Comparison of ENCODE assay signal across 10 cellular contexts in the genomic region with DNA sequence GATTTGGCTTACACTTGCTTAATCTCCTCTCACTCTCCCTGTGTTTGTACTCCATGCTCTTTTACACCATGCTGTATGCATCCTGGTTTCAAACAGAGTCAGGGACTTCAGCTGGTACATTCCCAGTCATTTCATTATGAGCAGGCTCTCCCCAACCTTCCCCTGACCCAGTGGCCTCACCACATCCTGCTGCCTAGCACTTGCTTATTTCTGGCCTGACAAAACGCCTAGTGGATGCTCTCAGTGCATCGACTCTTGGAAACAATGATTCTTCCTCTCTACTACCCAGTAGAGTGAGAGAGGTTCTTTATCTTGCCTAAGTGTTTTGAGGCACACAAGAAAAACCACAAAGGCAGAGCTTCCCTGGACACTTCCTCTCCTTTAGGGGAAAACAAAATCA.
DNase-seq lines count a peak whose midpoint lies in the region; ATAC-seq and TF ChIP-seq lines count a peak whose summit lies in the region.
"Had no signal": no experiment of that assay in that cellular context is flagged by ENCODE, and none has a peak within 500 bp of the region (broad histone marks: within the 10 kb centered on the region; RNA-seq: fewer than 3 reads in every experiment).

No MANE protein-coding gene starts in this region.

- CTCF ChIA-PET in HEK293 (lab: Yijun Ruan, JAX): interaction anchor here (0.8 to 2.5 kb wide), 8 partner anchors 11 to 450 kb away, joined by 3 to 40 read pairs (median 9); no protein-coding TSS in a partner anchor
- CTCF ChIA-PET in OCI-LY7 (lab: Charles Lee; ENCODE audit: unreplicated experiment): no interaction called here

- H4K20me1 ChIP-seq in OCI-LY7 (ENCODE audit: insufficient read depth, low read length): no peaks in the 10 kb centered on the region

- H3K9me2 ChIP-seq in OCI-LY7 (ENCODE audit: insufficient read depth, low read length): no peaks in the 10 kb centered on the region

- H3K4me1 ChIP-seq in HEK293 (ENCODE audit: control insufficient read depth, insufficient read depth, low read length) (peaks cover 9% of the 10 kb centered on the region), OCI-LY7 (ENCODE audit: insufficient read depth, low read length, poor library complexity, severe bottlenecking) (peaks cover 5% of the 10 kb centered on the region)

- no peak overlapping the region for H3K4me3 Mint-ChIP-seq in endothelial cell (ENCODE audit: unreplicated experiment)
- H3K4me3 Mint-ChIP-seq: CD4-positive, CD25-positive, alpha-beta regulatory T cell had no signal

- no peaks in the 10 kb centered on the region for H3K79me2 ChIP-seq in OCI-LY7 (ENCODE audit: insufficient read depth, low read depth, low read length)

- H2AFZ ChIP-seq in OCI-LY7 (ENCODE audit: low read length): no peak overlapping the region

- H3K36me3 ChIP-seq in HEK293 (ENCODE audit: control insufficient read depth in 2 of 2, insufficient read depth in 1 of 2, low read length in 2 of 2): no peaks in the 10 kb centered on the region
- no peaks in the 10 kb centered on the region for H3K36me3 ChIP-seq in OCI-LY7 (ENCODE audit: insufficient read depth, low read length)
- H3K36me3 ChIP-seq: neutrophil had no signal

- BruUV-seq in OCI-LY7 (replicated peaks; lab: Mats Ljungman, UMichigan): no TSS peak

- H3K4me2 ChIP-seq in OCI-LY7 (ENCODE audit: low read length): no peak overlapping the region

- no peak for DNase-seq in activated CD4-positive, CD25-positive, alpha-beta regulatory T cell (lab: John Stamatoyannopoulos, UW)
- DNase-seq in OCI-LY7 (ENCODE audit: low spot score) (peak; percentile 4), endothelial cell (ENCODE audit: low spot score) (peak; percentile 28), NCI-H2227 treated with DMSO at 0.1 percent for 48 hours (lab: John Stamatoyannopoulos, UW) (no peak), DMS 273 treated with DMSO at 0.1 percent for 48 hours (lab: John Stamatoyannopoulos, UW) (no peak)
- DNase-seq in stimulated activated naive CD8-positive, alpha-beta T cell treated with anti-CD3 and anti-CD28 coated beads, Interleukin-15, Interleukin-2, amounts not matched to agents 100 U/mL and 50 U/mL, for 24 hours: peak; percentile 62

- no peaks in the 10 kb centered on the region for H3K9me3 Mint-ChIP-seq in endothelial cell (ENCODE audit: unreplicated experiment)

- H3K27ac Mint-ChIP-seq in endothelial cell (ENCODE audit: unreplicated experiment): peak overlapping the region; percentile 92
- H3K27ac Mint-ChIP-seq: CD4-positive, CD25-positive, alpha-beta regulatory T cell had no signal

- POLR2A ChIA-PET in HEK293 (lab: Yijun Ruan, JAX) (interaction anchor here (1.1 to 1.2 kb wide), 2 partner anchors 62 to 329 kb away, joined by 3 read pairs; no protein-coding TSS in a partner anchor), OCI-LY7 (lab: Charles Lee) (interaction anchor here (0.6 to 0.7 kb wide), 2 partner anchors 255 to 412 kb away, joined by 3 read pairs; no protein-coding TSS in a partner anchor)

- peaks cover 42% of the 10 kb centered on the region for H3K4me1 Mint-ChIP-seq in endothelial cell (ENCODE audit: unreplicated experiment)

- H3K27me3 Mint-ChIP-seq in endothelial cell (ENCODE audit: unreplicated experiment): no peaks in the 10 kb centered on the region

- intact Hi-C loops in OCI-LY7 (cut with micrococcal nuclease; ENCODE audit: unreplicated experiment): loop anchor here (1.0 to 5.0 kb wide), 2 partner anchors 330 to 416 kb away; no protein-coding TSS in a partner anchor

- no peaks in the 10 kb centered on the region for H3K36me3 Mint-ChIP-seq in endothelial cell (ENCODE audit: low read depth, unreplicated experiment)
- H3K36me3 Mint-ChIP-seq: CD4-positive, CD25-positive, alpha-beta regulatory T cell had no signal

- TF ChIP-seq CTCF in HEK293 (tag by site-specific recombination; IDR thresholded peaks at IDR 0.05) (no peak), OCI-LY7 (conservative IDR thresholded peaks at IDR 0.05; ENCODE audit: low read length) (no peak), endothelial cell (IDR thresholded peaks at IDR 0.05; ENCODE audit: unreplicated experiment) (no peak)

- no peak overlapping the region for H3K4me3 ChIP-seq in HEK293 (ENCODE audit: low read depth, low read length)
- H3K4me3 ChIP-seq in OCI-LY7 (ENCODE audit: low read depth, low read length, poor library complexity, severe bottlenecking): no peak overlapping the region

- ATAC-seq in activated CD4-positive, CD25-positive, alpha-beta regulatory T cell treated with anti-CD3 and anti-CD28 coated beads, Interleukin-2, amount 50 U/mL, for 24 hours: peak; percentile 24 to 56
- peak; percentile 96 for ATAC-seq in stimulated activated naive CD8-positive, alpha-beta T cell treated with anti-CD3 and anti-CD28 coated beads, Interleukin-15, Interleukin-2, amounts not matched to agents 100 U/mL and 50 U/mL, for 24 hours

- H3K9me3 ChIP-seq in HEK293 (ENCODE audit: control insufficient read depth, insufficient read depth, low read depth, low read length) (no peaks in the 10 kb centered on the region), OCI-LY7 (ENCODE audit: low read length) (no peaks in the 10 kb centered on the region)
- H3K9me3 ChIP-seq: neutrophil had no signal

- H3K27ac ChIP-seq in HEK293 (ENCODE audit: extremely low read depth, low read depth, low read length): no peak overlapping the region
- no peak overlapping the region for H3K27ac ChIP-seq in OCI-LY7 (ENCODE audit: low read depth, low read length, poor library complexity, severe bottlenecking)
- H3K27ac ChIP-seq: neutrophil had no signal

TF ChIP-seq in HEK293, 187 proteins besides CTCF, POLR2A, EP300 and RAD21:
- TF ChIP-seq ZNF600 (tag by site-specific recombination; IDR thresholded peaks at IDR 0.05): no peak
- TF ChIP-seq YY1 (tag by site-specific recombination; IDR thresholded peaks at IDR 0.05): no peak
- TF ChIP-seq ZNF548 (tag by site-specific recombination; IDR thresholded peaks at IDR 0.05): no peak
- no peak for TF ChIP-seq ZNF624 (tag by site-specific recombination; IDR thresholded peaks at IDR 0.05)
- TF ChIP-seq, protein P1, sequence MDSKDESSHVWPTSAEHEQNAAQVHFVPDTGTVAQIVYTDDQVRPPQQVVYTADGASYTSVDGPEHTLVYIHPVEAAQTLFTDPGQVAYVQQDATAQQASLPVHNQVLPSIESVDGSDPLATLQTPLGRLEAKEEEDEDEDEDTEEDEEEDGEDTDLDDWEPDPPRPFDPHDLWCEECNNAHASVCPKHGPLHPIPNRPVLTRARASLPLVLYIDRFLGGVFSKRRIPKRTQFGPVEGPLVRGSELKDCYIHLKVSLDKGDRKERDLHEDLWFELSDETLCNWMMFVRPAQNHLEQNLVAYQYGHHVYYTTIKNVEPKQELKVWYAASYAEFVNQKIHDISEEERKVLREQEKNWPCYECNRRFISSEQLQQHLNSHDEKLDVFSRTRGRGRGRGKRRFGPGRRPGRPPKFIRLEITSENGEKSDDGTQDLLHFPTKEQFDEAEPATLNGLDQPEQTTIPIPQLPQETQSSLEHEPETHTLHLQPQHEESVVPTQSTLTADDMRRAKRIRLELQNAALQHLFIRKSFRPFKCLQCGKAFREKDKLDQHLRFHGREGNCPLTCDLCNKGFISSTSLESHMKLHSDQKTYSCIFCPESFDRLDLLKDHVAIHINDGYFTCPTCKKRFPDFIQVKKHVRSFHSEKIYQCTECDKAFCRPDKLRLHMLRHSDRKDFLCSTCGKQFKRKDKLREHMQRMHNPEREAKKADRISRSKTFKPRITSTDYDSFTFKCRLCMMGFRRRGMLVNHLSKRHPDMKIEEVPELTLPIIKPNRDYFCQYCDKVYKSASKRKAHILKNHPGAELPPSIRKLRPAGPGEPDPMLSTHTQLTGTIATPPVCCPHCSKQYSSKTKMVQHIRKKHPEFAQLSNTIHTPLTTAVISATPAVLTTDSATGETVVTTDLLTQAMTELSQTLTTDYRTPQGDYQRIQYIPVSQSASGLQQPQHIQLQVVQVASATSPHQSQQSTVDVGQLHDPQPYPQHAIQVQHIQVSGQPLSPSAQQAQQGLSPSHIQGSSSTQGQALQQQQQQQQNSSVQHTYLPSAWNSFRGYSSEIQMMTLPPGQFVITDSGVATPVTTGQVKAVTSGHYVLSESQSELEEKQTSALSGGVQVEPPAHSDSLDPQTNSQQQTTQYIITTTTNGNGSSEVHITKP (tag by site-specific recombination; IDR thresholded peaks at IDR 0.05): 0 out of 2 replicates have a peak, but pooled peaks have one; percentile 8
- no peak for TF ChIP-seq ZNF514 (tag by site-specific recombination; IDR thresholded peaks at IDR 0.05)

Comparison
In these comparisons a context has a peak if more than half of its experiments do, and no peak if none do; other contexts are left out.
1. DNase-seq: peak in OCI-LY7 (single experiment), endothelial cell (single experiment) and stimulated activated naive CD8-positive, alpha-beta T cell treated with anti-CD3 and anti-CD28 coated beads, Interleukin-15, Interleukin-2, amounts not matched to agents 100 U/mL and 50 U/mL, for 24 hours (single experiment); none in activated CD4-positive, CD25-positive, alpha-beta regulatory T cell (0 of 4), NCI-H2227 treated with DMSO at 0.1 percent for 48 hours (single experiment) and DMS 273 treated with DMSO at 0.1 percent for 48 hours (single experiment).